Comparison of ENCODE assay signal across 22 cellular contexts in genomic region chr22:49586244-49586748, GRCh38.
DNase-seq lines count a peak whose midpoint lies in the region; ATAC-seq and TF ChIP-seq lines count a peak whose summit lies in the region.
"Had no signal": no experiment of that assay in that cellular context is flagged by ENCODE, and none has a peak within 500 bp of the region (broad histone marks: within the 10 kb centered on the region; RNA-seq: fewer than 3 reads in every experiment).

No MANE protein-coding gene starts in this region.

- peak; percentile 35; the same call in 1 of the 2 replicates for ATAC-seq in HCT116
- no peak for ATAC-seq in body of pancreas
- ATAC-seq: right cardiac atrium had no signal

- BruUV-seq in HCT116 (replicated peaks; lab: Mats Ljungman, UMichigan): no TSS peak

- no peak overlapping the region for H2AFZ ChIP-seq in HCT116 (ENCODE audit: low read depth, low read length, poor library complexity, severe bottlenecking)

- H3K4me1 Mint-ChIP-seq in chondrocyte (ENCODE audit: low read depth) (no peaks in the 10 kb centered on the region), nephron progenitor cell (no peaks in the 10 kb centered on the region)

- TF ChIP-seq CTCF in HCT116 (IDR thresholded peaks at IDR 0.05 in 2 of 3, conservative IDR thresholded peaks at IDR 0.05 in 1 of 3; ENCODE audit: borderline replicate concordance in 1 of 3, insufficient read depth in 1 of 3, low read depth in 2 of 3, low read length in 2 of 3) (no peak), chondrocyte (IDR thresholded peaks at IDR 0.05) (no peak), nephron progenitor cell (IDR thresholded peaks at IDR 0.05) (no peak), body of pancreas (IDR thresholded peaks at IDR 0.05) (no peak)

- intact Hi-C loops in HCT116 (cut with micrococcal nuclease): no loop called here
- intact Hi-C loops in body of pancreas (cut with DNase I): no loop called here

- no peak overlapping the region for H3K27ac ChIP-seq in HCT116 (ENCODE audit: low read depth, low read length)
- no peak overlapping the region for H3K27ac ChIP-seq in body of pancreas
- H3K27ac ChIP-seq in caudate nucleus (ENCODE audit: low read depth, low read length): no peak overlapping the region
- H3K27ac ChIP-seq: thyroid gland had no signal

- H3K4me2 ChIP-seq in HCT116 (ENCODE audit: low read length): no peak overlapping the region
- H3K4me2 ChIP-seq: SK-N-SH had no signal

- WGBS in body of pancreas, 2 donors: 51 to 65% methylated on average over 8 to 20 of the region's 20 CpGs

- H4K20me1 ChIP-seq in HCT116 (ENCODE audit: insufficient read depth): no peaks in the 10 kb centered on the region

- H3K79me2 ChIP-seq in HCT116 (ENCODE audit: insufficient read depth, low read length): peaks cover 25% of the 10 kb centered on the region; the same call in 1 of the 2 replicates

- H3K27me3 ChIP-seq in HCT116 (ENCODE audit: insufficient read depth, low read length) (no peaks in the 10 kb centered on the region), body of pancreas (no peaks in the 10 kb centered on the region)
- H3K27me3 ChIP-seq: thyroid gland had no signal

- POLR2A ChIA-PET in HCT116 (lab: Charles Lee): no interaction called here

- H3K4me1 ChIP-seq in HCT116 (ENCODE audit: control insufficient read depth in 1 of 2, insufficient read depth in 2 of 2, low read length in 2 of 2): no peaks in the 10 kb centered on the region
- H3K4me1 ChIP-seq in body of pancreas: no peaks in the 10 kb centered on the region
- H3K4me1 ChIP-seq: thyroid gland had no signal

- H3K4me3 ChIP-seq in HCT116 (replicated peaks in 1 of 2; ENCODE audit: low read depth in 1 of 2, low read length in 2 of 2): no peak overlapping the region
- H3K4me3 ChIP-seq in body of pancreas: no peak overlapping the region
- H3K4me3 ChIP-seq: thyroid gland had no signal

- DNase-seq in HCT116 (ENCODE audit: low read depth, low spot score): no peak
- peak; percentile 14 for DNase-seq in M059J (ENCODE audit: low read depth)
- DNase-seq in chondrocyte (ENCODE audit: low spot score): peak; percentile 91
- DNase-seq in nephron progenitor cell: no peak
- DNase-seq in NCI-H1417 treated with DMSO at 0.1 percent for 48 hours (lab: John Stamatoyannopoulos, UW): no peak
- DNase-seq in body of pancreas: no peak
- DNase-seq in caudate nucleus (lab: John Stamatoyannopoulos, UW): no peak
- DNase-seq: activated CD4-positive, alpha-beta T cell treated with anti-CD3 and anti-CD28 coated beads, Interleukin-2, amount 50 U/mL, for 48 hours; activated naive CD4-positive, alpha-beta T cell treated with Interleukin-2 at 50 U/mL for 16 hours; activated T-cell treated with anti-CD3 and anti-CD28 coated beads for 4 hours; anterior cingulate cortex; cerebellar nuclear complex; DMS79 treated with DMSO at 0.1 percent for 48 hours; hypothalamus; MM.1S; NCI-H1436 treated with DMSO at 0.1 percent for 48 hours; NCI-H524 treated with DMSO at 0.1 percent for 48 hours; occipital lobe; SK-N-SH; thyroid gland had no signal

- RAD21 ChIA-PET in HCT116 (lab: Charles Lee; ENCODE audit: low non-redundant PET in 1 of 2, low total read pairs in 2 of 2, uncharacterized antibody in 2 of 2, unreplicated experiment in 2 of 2): no interaction called here

- H3K36me3 ChIP-seq in HCT116 (ENCODE audit: control insufficient read depth in 1 of 2, insufficient read depth in 2 of 2, low read length in 2 of 2): no peaks in the 10 kb centered on the region
- H3K36me3 ChIP-seq in body of pancreas (replicated peaks in 1 of 2; ENCODE audit: insufficient read depth in 1 of 2, low read depth in 2 of 2): no peaks in the 10 kb centered on the region
- H3K36me3 ChIP-seq: thyroid gland had no signal

- H3K9me3 Mint-ChIP-seq in chondrocyte (ENCODE audit: low read depth) (no peaks in the 10 kb centered on the region), nephron progenitor cell (no peaks in the 10 kb centered on the region)
- H3K9me3 Mint-ChIP-seq: stimulated activated naive CD8-positive, alpha-beta T cell treated with anti-CD3 and anti-CD28 coated beads, Interleukin-15, Interleukin-2, amounts not matched to agents 100 ng/mL and 50 ng/mL, for 24 hours had no signal

- H3K9me2 ChIP-seq in HCT116 (ENCODE audit: insufficient read depth): no peaks in the 10 kb centered on the region
- H3K9me2 ChIP-seq: SK-N-SH had no signal

- no peaks in the 10 kb centered on the region for H3K9me3 ChIP-seq in HCT116 (ENCODE audit: control insufficient read depth in 1 of 2, insufficient read depth in 1 of 2, low read depth in 1 of 2, low read length in 2 of 2)
- H3K9me3 ChIP-seq in body of pancreas: no peaks in the 10 kb centered on the region
- H3K9me3 ChIP-seq: SK-N-SH, thyroid gland had no signal

- H3K27me3 Mint-ChIP-seq in chondrocyte (ENCODE audit: low read depth) (peaks cover 10% of the 10 kb centered on the region), nephron progenitor cell (ENCODE audit: low read depth, poor library complexity) (peaks cover 9% of the 10 kb centered on the region)
- H3K27me3 Mint-ChIP-seq: stimulated activated naive CD8-positive, alpha-beta T cell treated with anti-CD3 and anti-CD28 coated beads, Interleukin-15, Interleukin-2, amounts not matched to agents 100 ng/mL and 50 ng/mL, for 24 hours had no signal

- CTCF ChIA-PET in HCT116 (lab: Charles Lee): no interaction called here

- H3K4me3 Mint-ChIP-seq in chondrocyte (ENCODE audit: unreplicated experiment) (no peak overlapping the region), nephron progenitor cell (no peak overlapping the region)
- H3K4me3 Mint-ChIP-seq: stimulated activated naive CD8-positive, alpha-beta T cell treated with anti-CD3 and anti-CD28 coated beads, Interleukin-15, Interleukin-2, amounts not matched to agents 100 ng/mL and 50 ng/mL, for 24 hours had no signal

- H3K27ac Mint-ChIP-seq in chondrocyte (ENCODE audit: unreplicated experiment): no peak overlapping the region
- peak overlapping the region; percentile 61 for H3K27ac Mint-ChIP-seq in nephron progenitor cell
- H3K27ac Mint-ChIP-seq: stimulated activated naive CD8-positive, alpha-beta T cell treated with anti-CD3 and anti-CD28 coated beads, Interleukin-15, Interleukin-2, amounts not matched to agents 100 ng/mL and 50 ng/mL, for 24 hours had no signal

- no peak for TF ChIP-seq RAD21 in HCT116 (IDR thresholded peaks at IDR 0.05; ENCODE audit: low read depth)

- H3K36me3 Mint-ChIP-seq in chondrocyte (ENCODE audit: low read depth) (no peaks in the 10 kb centered on the region), nephron progenitor cell (ENCODE audit: low read depth) (no peaks in the 10 kb centered on the region)

- TF ChIP-seq POLR2A in HCT116 (IDR thresholded peaks at IDR 0.05; ENCODE audit: borderline replicate concordance, extremely low read depth, insufficient read depth, insufficient read length) (no peak), body of pancreas (IDR thresholded peaks at IDR 0.05) (no peak)

- H3K9ac ChIP-seq in HCT116 (ENCODE audit: low read length): no peak overlapping the region
- H3K9ac ChIP-seq: SK-N-SH had no signal

TF ChIP-seq in HCT116, 20 proteins besides CTCF, POLR2A, EP300 and RAD21:
- TF ChIP-seq TCF7L2 (IDR thresholded peaks at IDR 0.05; ENCODE audit: borderline replicate concordance, extremely low read depth, insufficient read depth, insufficient read length) (no peak), ZNF274 (IDR thresholded peaks at IDR 0.05; ENCODE audit: low read depth, low read length) (no peak), EGR1 (IDR thresholded peaks at IDR 0.05; ENCODE audit: low read depth) (no peak), FOSL1 (IDR thresholded peaks at IDR 0.05; ENCODE audit: low read depth) (no peak), SIN3A (IDR thresholded peaks at IDR 0.05; ENCODE audit: low read depth) (no peak), CEBPB (IDR thresholded peaks at IDR 0.05; ENCODE audit: low read depth) (no peak), CBX3 (IDR thresholded peaks at IDR 0.05; ENCODE audit: low read depth) (no peak), SP1 (IDR thresholded peaks at IDR 0.05; ENCODE audit: low read depth) (no peak), JUND (IDR thresholded peaks at IDR 0.05) (no peak), YY1 (IDR thresholded peaks at IDR 0.05; ENCODE audit: extremely low read depth, insufficient replicate concordance, low read depth, low read length) (no peak), REST (IDR thresholded peaks at IDR 0.05; ENCODE audit: low read depth) (no peak), ELF1 (IDR thresholded peaks at IDR 0.05; ENCODE audit: borderline replicate concordance, low read depth) (no peak), ZFX (IDR thresholded peaks at IDR 0.05) (no peak), ATF3 (IDR thresholded peaks at IDR 0.05) (no peak), EZH2phosphoT487 (IDR thresholded peaks at IDR 0.05; ENCODE audit: borderline replicate concordance) (no peak)

Comparison
In these comparisons a context has a peak if more than half of its experiments do, and no peak if none do; other contexts are left out.
1. DNase-seq: peak in M059J (single experiment) and chondrocyte (single experiment); none in HCT116 (single experiment), nephron progenitor cell (single experiment), NCI-H1417 treated with DMSO at 0.1 percent for 48 hours (single experiment), body of pancreas (0 of 4) and caudate nucleus (0 of 61).